Comparison of ENCODE assay signal across 8 cellular contexts in genomic region chr1:50271968-50272578, GRCh38.
A peak's percentile ranks its signal among the peaks of the same experiment; 100 is the strongest.
DNase-seq lines count a peak whose midpoint lies in the region; ATAC-seq and TF ChIP-seq lines count a peak whose summit lies in the region.

No MANE protein-coding gene starts in this region.

- no peaks in the 10 kb centered on the region for H3K4me1 Mint-ChIP-seq in activated CD8-positive, alpha-beta memory T cell treated with anti-CD3 and anti-CD28 coated beads, Interleukin-2, amount 10 ng/mL, durations not matched to agents 7 days and 5 days

- H3K4me3 Mint-ChIP-seq in activated CD8-positive, alpha-beta memory T cell treated with anti-CD3 and anti-CD28 coated beads, Interleukin-2, amount 10 ng/mL, durations not matched to agents 7 days and 5 days: no peak overlapping the region

- CTCF ChIA-PET in activated CD8-positive, alpha-beta memory T cell treated with anti-CD3 and anti-CD28 coated beads, Interleukin-2, amount 10 ng/mL, durations not matched to agents 7 days and 5 days (lab: Charles Lee): interaction anchor here (0.9 to 1.7 kb wide), 4 partner anchors 9 to 60 kb away, joined by 3 to 4 read pairs (median 4); no protein-coding TSS in a partner anchor

- TF ChIP-seq POLR2A in GM18505 (IDR thresholded peaks at IDR 0.05; ENCODE audit: borderline replicate concordance, extremely low read depth, insufficient read depth, insufficient read length): no peak

- no peaks in the 10 kb centered on the region for H3K27me3 Mint-ChIP-seq in activated CD8-positive, alpha-beta memory T cell treated with anti-CD3 and anti-CD28 coated beads, Interleukin-2, amount 10 ng/mL, durations not matched to agents 7 days and 5 days

- H3K4me1 ChIP-seq in lung (ENCODE audit: control insufficient read depth in 2 of 2, insufficient read depth in 2 of 2, low read length in 2 of 2): peaks cover 0 to 1% of the 10 kb centered on the region in 2 donors

- H3K27me3 ChIP-seq in lung (ENCODE audit: control insufficient read depth, insufficient read depth): peaks cover 4% of the 10 kb centered on the region

- H3K9me3 Mint-ChIP-seq in activated CD8-positive, alpha-beta memory T cell treated with anti-CD3 and anti-CD28 coated beads, Interleukin-2, amount 10 ng/mL, durations not matched to agents 7 days and 5 days (ENCODE audit: low read depth): no peaks in the 10 kb centered on the region

- 56 to 57% methylated on average over 2 of the region's 2 CpGs for WGBS in lung, 2 donors

- H3K36me3 ChIP-seq in lung (ENCODE audit: control insufficient read depth in 2 of 2, insufficient read depth in 2 of 2, low read length in 2 of 2): no peaks in the 10 kb centered on the region

- peak; percentile 43 for DNase-seq in activated CD8-positive, alpha-beta memory T cell treated with anti-CD3 and anti-CD28 coated beads, Interleukin-2, amount 10 ng/mL, durations not matched to agents 7 days and 5 days
- DNase-seq in activated CD8-positive, alpha-beta memory T cell treated with anti-CD3 and anti-CD28 coated beads for 24 hours: no peak
- DNase-seq in NCI-H345 treated with DMSO at 0.1 percent for 48 hours (lab: John Stamatoyannopoulos, UW; ENCODE audit: unreplicated experiment) (peak; percentile 19), cerebellum (ENCODE audit: low spot score) (peak; percentile 22), lung (ENCODE audit: low spot score) (peak; percentile 32)
- DNase-seq in NK-92 treated with Interleukin-12 subunit alpha and Interleukin-12 subunit beta, amount 100 ng/mL, for 24 hours (lab: John Stamatoyannopoulos, UW): no peak

- ATAC-seq in activated CD8-positive, alpha-beta memory T cell treated with anti-CD3 and anti-CD28 coated beads, Interleukin-2, amount 10 ng/mL, durations not matched to agents 7 days and 5 days: no peak
- ATAC-seq in HG02571 (IDR thresholded peaks at IDR 0.05; ENCODE audit: unreplicated experiment) (peak; percentile 76), lung (ENCODE audit: insufficient read depth, low FRiP score) (no peak), GM18505 (IDR thresholded peaks at IDR 0.05; ENCODE audit: unreplicated experiment) (no peak)

- H3K4me3 ChIP-seq in lung: no peak overlapping the region

- H3K9me3 ChIP-seq in lung (ENCODE audit: control insufficient read depth in 2 of 2, insufficient read depth in 1 of 2, low read length in 1 of 2): peaks cover 0 to 3% of the 10 kb centered on the region in 2 donors

- no peaks in the 10 kb centered on the region for H3K36me3 Mint-ChIP-seq in activated CD8-positive, alpha-beta memory T cell treated with anti-CD3 and anti-CD28 coated beads, Interleukin-2, amount 10 ng/mL, durations not matched to agents 7 days and 5 days

- TF ChIP-seq CTCF in lung (IDR thresholded peaks at IDR 0.05; ENCODE audit: control extremely low read depth, extremely low read depth): peak; percentile 16

- no peak overlapping the region for H3K27ac ChIP-seq in lung (ENCODE audit: low read depth in 1 of 2, low read length in 1 of 2)

- H3K27ac Mint-ChIP-seq in activated CD8-positive, alpha-beta memory T cell treated with anti-CD3 and anti-CD28 coated beads, Interleukin-2, amount 10 ng/mL, durations not matched to agents 7 days and 5 days: no peak overlapping the region

Comparison
In these comparisons a context has a peak if more than half of its experiments do, and no peak if none do; other contexts are left out.
1. DNase-seq: peak in activated CD8-positive, alpha-beta memory T cell treated with anti-CD3 and anti-CD28 coated beads, Interleukin-2, amount 10 ng/mL, durations not matched to agents 7 days and 5 days (single experiment), NCI-H345 treated with DMSO at 0.1 percent for 48 hours (single experiment), cerebellum (single experiment) and lung (single experiment); none in activated CD8-positive, alpha-beta memory T cell treated with anti-CD3 and anti-CD28 coated beads for 24 hours (single experiment) and NK-92 treated with Interleukin-12 subunit alpha and Interleukin-12 subunit beta, amount 100 ng/mL, for 24 hours (single experiment).